ENCODE assay signal across 13 cellular contexts in genomic region chr5:95838552-95838951, GRCh38.
"Had no signal": no experiment of that assay in that cellular context is flagged by ENCODE, and none has a peak within 500 bp of the region (broad histone marks: within the 10 kb centered on the region; RNA-seq: fewer than 3 reads in every experiment).

No MANE protein-coding gene starts in this region.

- H3K9me3 Mint-ChIP-seq: activated CD8-positive, alpha-beta T cell treated with anti-CD3 and anti-CD28 coated beads for 36 hours; activated naive CD4-positive, alpha-beta T cell treated with anti-CD3 and anti-CD28 coated beads, Interleukin-2, amount 50 U/mL, for 72 hours; activated T-helper 2 cell treated with anti-CD3 and anti-CD28 coated beads, Interferon-gamma antibody, Interleukin-2, Interleukin-4, amounts not matched to agents 10 μg/mL and 5 μg/mL and 100 μg/mL, durations not matched to agents 14 hours and 24 hours and 36 hours; stimulated activated naive B cell treated with anti-CD40 and anti-IgM and Interleukin-4, amounts not matched to agents 10 μg/mL and 1 μg/mL and 100 μg/mL, for 72 hours had no signal

- H3K4me3 Mint-ChIP-seq: activated CD8-positive, alpha-beta T cell treated with anti-CD3 and anti-CD28 coated beads for 36 hours; neural crest cell; stimulated activated naive B cell treated with anti-CD40 and anti-IgM and Interleukin-4, amounts not matched to agents 10 μg/mL and 1 μg/mL and 100 μg/mL, for 72 hours had no signal

- H3K27ac ChIP-seq: foreskin keratinocyte, thoracic aorta had no signal

- ATAC-seq: activated CD8-positive, alpha-beta T cell treated with anti-CD3 and anti-CD28 coated beads for 36 hours; activated naive CD4-positive, alpha-beta T cell treated with anti-CD3 and anti-CD28 coated beads, Interleukin-2, amount 50 U/mL, for 72 hours; foreskin keratinocyte; left ventricle myocardium superior; stimulated activated naive B cell treated with anti-CD40 and anti-IgM and Interleukin-4, amounts not matched to agents 10 μg/mL and 1 μg/mL and 100 μg/mL, for 72 hours had no signal

- H3K27me3 Mint-ChIP-seq: activated CD8-positive, alpha-beta T cell treated with anti-CD3 and anti-CD28 coated beads for 36 hours; stimulated activated naive B cell treated with anti-CD40 and anti-IgM and Interleukin-4, amounts not matched to agents 10 μg/mL and 1 μg/mL and 100 μg/mL, for 72 hours had no signal

- H3K36me3 ChIP-seq: thoracic aorta had no signal

- H3K9me3 ChIP-seq: thoracic aorta had no signal

- H3K36me3 Mint-ChIP-seq: activated naive CD4-positive, alpha-beta T cell treated with anti-CD3 and anti-CD28 coated beads, Interleukin-2, amount 50 U/mL, for 72 hours; stimulated activated naive B cell treated with anti-CD40 and anti-IgM and Interleukin-4, amounts not matched to agents 10 μg/mL and 1 μg/mL and 100 μg/mL, for 72 hours had no signal

- H3K4me3 ChIP-seq: thoracic aorta had no signal

- DNase-seq: activated CD8-positive, alpha-beta T cell treated with anti-CD3 and anti-CD28 coated beads for 36 hours; activated T-cell treated with anti-CD3 and anti-CD28 coated beads for 4 hours; aorta; foreskin keratinocyte; islet precursor cell; left ventricle myocardium superior; mesendoderm; stimulated activated naive B cell treated with anti-CD40 and anti-IgM and Interleukin-4, amounts not matched to agents 10 μg/mL and 1 μg/mL and 100 μg/mL, for 72 hours; T1000 had no signal

- H3K27ac Mint-ChIP-seq: activated naive CD4-positive, alpha-beta T cell treated with anti-CD3 and anti-CD28 coated beads, Interleukin-2, amount 50 U/mL, for 72 hours; activated T-helper 2 cell treated with anti-CD3 and anti-CD28 coated beads, Interferon-gamma antibody, Interleukin-2, Interleukin-4, amounts not matched to agents 10 μg/mL and 5 μg/mL and 100 μg/mL, durations not matched to agents 14 hours and 24 hours and 36 hours; stimulated activated naive B cell treated with anti-CD40 and anti-IgM and Interleukin-4, amounts not matched to agents 10 μg/mL and 1 μg/mL and 100 μg/mL, for 72 hours had no signal

- H3K27me3 ChIP-seq: foreskin keratinocyte had no signal
